ENCODE assay signal across 15 cellular contexts in genomic region chr2:204021290-204022081, GRCh38.
"Had no signal": no experiment of that assay in that cellular context is flagged by ENCODE, and none has a peak within 500 bp of the region (broad histone marks: within the 10 kb centered on the region; RNA-seq: fewer than 3 reads in every experiment).

No MANE protein-coding gene starts in this region.

- H3K9me3 ChIP-seq: esophagus squamous epithelium, heart left ventricle, left lung, ovary, stomach, tibial artery, uterus had no signal

- H3K27ac ChIP-seq: esophagus squamous epithelium, heart left ventricle, left lung, ovary, stomach had no signal

- H3K4me3 Mint-ChIP-seq: activated naive CD4-positive, alpha-beta T cell treated with anti-CD3 and anti-CD28 coated beads, Interleukin-2, amount 50 U/mL, for 24 hours; neural crest cell; T-helper 17 cell had no signal

- DNase-seq: activated CD4-positive, CD25-positive, alpha-beta regulatory T cell; amygdala; esophagus squamous epithelium; heart left ventricle; left lung; mesenchymal stem cell; ovary; retina; stomach; T-helper 17 cell; tibial artery; uterus had no signal

- H3K36me3 ChIP-seq: esophagus squamous epithelium, heart left ventricle, left lung, ovary, stomach, tibial artery, uterus had no signal

- H3K4me1 ChIP-seq: left lung, uterus had no signal

- H3K27ac Mint-ChIP-seq: activated naive CD4-positive, alpha-beta T cell treated with anti-CD3 and anti-CD28 coated beads, Interleukin-2, amount 50 U/mL, for 24 hours had no signal

- ATAC-seq: heart left ventricle, left lung, T-helper 17 cell had no signal

- H3K27me3 Mint-ChIP-seq: activated naive CD4-positive, alpha-beta T cell treated with anti-CD3 and anti-CD28 coated beads, Interleukin-2, amount 50 U/mL, for 24 hours; T-helper 17 cell had no signal

- H3K4me3 ChIP-seq: esophagus squamous epithelium, heart left ventricle, left lung, ovary, skin epidermis, stomach, tibial artery, uterus had no signal

- H3K27me3 ChIP-seq: esophagus squamous epithelium, heart left ventricle, left lung, ovary, stomach, tibial artery, uterus had no signal
